26 cellular contexts compared by ENCODE assay signal in genomic region chr9:137211532-137211931, GRCh38. TPM values are rescaled to one million over a fixed set of nuclear protein-coding genes. Genes with fewer than 3 reads are reported as not detected.
"Had no signal": no experiment of that assay in that cellular context is flagged by ENCODE, and none has a peak within 500 bp of the region (broad histone marks: within the 10 kb centered on the region; RNA-seq: fewer than 3 reads in every experiment).

No MANE protein-coding gene starts in this region.

- H3K4me3 ChIP-seq: breast epithelium, colonic mucosa, gastroesophageal sphincter, ovary, prostate gland, spleen, thyroid gland, upper lobe of right lung had no signal

- H3K36me3 ChIP-seq: breast epithelium, colonic mucosa, ovary, prostate gland, thyroid gland, upper lobe of right lung had no signal

- H3K27ac ChIP-seq: breast epithelium, colonic mucosa, epithelial cell of prostate, gastroesophageal sphincter, neutrophil, ovary, prostate gland, spleen, thyroid gland, upper lobe of right lung had no signal

- ATAC-seq: gastroesophageal sphincter; left ventricle myocardium superior; natural killer cell treated with Interleukin-12 subunit alpha and Interleukin-12 subunit beta and Interleukin-15 and Interleukin-18, amount 100 ng/mL, for 72 hours; upper lobe of right lung had no signal

- H3K4me3 Mint-ChIP-seq: activated CD4-positive, alpha-beta memory T cell treated with anti-CD3 and anti-CD28 coated beads for 36 hours; activated naive CD8-positive, alpha-beta T cell; activated T-helper 1 cell treated with anti-CD3 and anti-CD28 coated beads, Interleukin-12 subunit alpha, Interleukin-12 subunit beta, Interleukin-2, Interleukin-4 antibody, amounts not matched to agents 30 ng/mL and 10 ng/mL and 1 ng/mL, durations not matched to agents 14 hours and 24 hours and 36 hours; central memory CD8-positive, alpha-beta T cell; memory B cell; natural killer cell treated with Interleukin-12 subunit alpha and Interleukin-12 subunit beta and Interleukin-15 and Interleukin-18, amount 100 ng/mL, for 72 hours had no signal

- DNase-seq: activated CD4-positive, alpha-beta memory T cell treated with anti-CD3 and anti-CD28 coated beads for 36 hours; activated CD4-positive, alpha-beta T cell treated with anti-CD3 and anti-CD28 coated beads for 48 hours; activated gamma-delta T cell treated with Interleukin-2 at 50 U/mL for 16 hours; amniotic stem cell; colonic mucosa; head of caudate nucleus; hypothalamus; left ventricle myocardium superior; ovary; spleen; stimulated activated CD4-positive, alpha-beta T cell treated with anti-CD3 and anti-CD28 coated beads, Interleukin-4, amount 100 ng/mL, for 1 hour; stimulated activated naive CD4-positive, alpha-beta T cell treated with Interleukin-2 at 50 U/mL for 16 hours; substantia nigra; SW 1271; thyroid gland; upper lobe of right lung had no signal

- H3K27me3 ChIP-seq: breast epithelium, colonic mucosa, gastroesophageal sphincter, neutrophil, ovary, spleen, thyroid gland, upper lobe of right lung had no signal

- H3K9me3 ChIP-seq: breast epithelium, colonic mucosa, gastroesophageal sphincter, neutrophil, ovary, prostate gland, spleen, thyroid gland, upper lobe of right lung had no signal

- H3K27me3 Mint-ChIP-seq: activated CD4-positive, alpha-beta memory T cell treated with anti-CD3 and anti-CD28 coated beads for 36 hours; activated naive CD8-positive, alpha-beta T cell; central memory CD8-positive, alpha-beta T cell; memory B cell; natural killer cell treated with Interleukin-12 subunit alpha and Interleukin-12 subunit beta and Interleukin-15 and Interleukin-18, amount 100 ng/mL, for 72 hours had no signal

- H3K9me3 Mint-ChIP-seq: activated CD4-positive, alpha-beta memory T cell treated with anti-CD3 and anti-CD28 coated beads for 36 hours; activated T-helper 1 cell treated with anti-CD3 and anti-CD28 coated beads, Interleukin-12 subunit alpha, Interleukin-12 subunit beta, Interleukin-2, Interleukin-4 antibody, amounts not matched to agents 30 ng/mL and 10 ng/mL and 1 ng/mL, durations not matched to agents 14 hours and 24 hours and 36 hours; central memory CD8-positive, alpha-beta T cell; memory B cell; natural killer cell treated with Interleukin-12 subunit alpha and Interleukin-12 subunit beta and Interleukin-15 and Interleukin-18, amount 100 ng/mL, for 72 hours had no signal

- H3K27ac Mint-ChIP-seq: activated CD4-positive, alpha-beta memory T cell treated with anti-CD3 and anti-CD28 coated beads for 36 hours; activated naive CD8-positive, alpha-beta T cell; activated T-helper 1 cell treated with anti-CD3 and anti-CD28 coated beads, Interleukin-12 subunit alpha, Interleukin-12 subunit beta, Interleukin-2, Interleukin-4 antibody, amounts not matched to agents 30 ng/mL and 10 ng/mL and 1 ng/mL, durations not matched to agents 14 hours and 24 hours and 36 hours; memory B cell; natural killer cell treated with Interleukin-12 subunit alpha and Interleukin-12 subunit beta and Interleukin-15 and Interleukin-18, amount 100 ng/mL, for 72 hours had no signal

RNA-seq across cellular contexts. Expression of gene CYSRT1, which starts 13.4 kb away (rescaled TPM):
- total RNA-seq: left ventricle myocardium superior had no signal
